Comparison of ENCODE assay signal across 21 cellular contexts in genomic region chr14:43204816-43205215, GRCh38.
"Had no signal": no experiment of that assay in that cellular context is flagged by ENCODE, and none has a peak within 500 bp of the region (broad histone marks: within the 10 kb centered on the region; RNA-seq: fewer than 3 reads in every experiment).

No MANE protein-coding gene starts in this region.

- DNase-seq: activated CD4-positive, alpha-beta memory T cell treated with anti-CD3 and anti-CD28 coated beads, Interleukin-2, amount 10 ng/mL, durations not matched to agents 7 days and 5 days; activated CD4-positive, alpha-beta T cell treated with anti-CD3 and anti-CD28 coated beads, Interleukin-2, amount 10 ng/mL, durations not matched to agents 24 days and 14 days; activated effector memory CD4-positive, alpha-beta T cell treated with anti-CD3 and anti-CD28 coated beads, Interleukin-2, amount 50 U/mL, for 16 hours; activated naive CD4-positive, alpha-beta T cell treated with anti-CD3 and anti-CD28 coated beads, Interleukin-2, amount 50 U/mL, for 16 hours; activated naive CD8-positive, alpha-beta T cell treated with anti-CD3 and anti-CD28 coated beads, Interleukin-2, amount 50 U/mL, for 24 hours; anterior cingulate cortex; effector CD4-positive, alpha-beta T cell; foreskin melanocyte; hypothalamus; lower lobe of right lung; naive thymus-derived CD4-positive, alpha-beta T cell; retina; spleen; stimulated activated CD4-positive, alpha-beta T cell treated with anti-CD3 and anti-CD28 coated beads, Interleukin-4, amount 100 ng/mL, for 1 hour; stimulated activated naive CD4-positive, alpha-beta T cell treated with Interleukin-2 at 50 U/mL for 16 hours; T-helper 2 cell; upper lobe of left lung had no signal

- H3K4me3 ChIP-seq: lower lobe of right lung, spleen, thoracic aorta, upper lobe of left lung had no signal

- H3K36me3 ChIP-seq: lower lobe of right lung, spleen, thoracic aorta, upper lobe of left lung had no signal

- H3K27ac ChIP-seq: lower lobe of right lung, spleen, thoracic aorta, upper lobe of left lung, VCaP had no signal

- H3K4me1 ChIP-seq: lower lobe of right lung, spleen, upper lobe of left lung had no signal

- H3K27me3 ChIP-seq: spleen, upper lobe of left lung had no signal

- H3K9me3 ChIP-seq: lower lobe of right lung, spleen, thoracic aorta, upper lobe of left lung had no signal

- ATAC-seq: activated CD4-positive, CD25-positive, alpha-beta regulatory T cell treated with anti-CD3 and anti-CD28 coated beads, Interleukin-2, amount 50 U/mL, for 24 hours; activated naive CD8-positive, alpha-beta T cell treated with anti-CD3 and anti-CD28 coated beads, Interleukin-2, amount 50 U/mL, for 24 hours; left lobe of liver; lower lobe of right lung; naive thymus-derived CD4-positive, alpha-beta T cell had no signal
